ENCODE assay signal across 7 cellular contexts in the genomic region with DNA sequence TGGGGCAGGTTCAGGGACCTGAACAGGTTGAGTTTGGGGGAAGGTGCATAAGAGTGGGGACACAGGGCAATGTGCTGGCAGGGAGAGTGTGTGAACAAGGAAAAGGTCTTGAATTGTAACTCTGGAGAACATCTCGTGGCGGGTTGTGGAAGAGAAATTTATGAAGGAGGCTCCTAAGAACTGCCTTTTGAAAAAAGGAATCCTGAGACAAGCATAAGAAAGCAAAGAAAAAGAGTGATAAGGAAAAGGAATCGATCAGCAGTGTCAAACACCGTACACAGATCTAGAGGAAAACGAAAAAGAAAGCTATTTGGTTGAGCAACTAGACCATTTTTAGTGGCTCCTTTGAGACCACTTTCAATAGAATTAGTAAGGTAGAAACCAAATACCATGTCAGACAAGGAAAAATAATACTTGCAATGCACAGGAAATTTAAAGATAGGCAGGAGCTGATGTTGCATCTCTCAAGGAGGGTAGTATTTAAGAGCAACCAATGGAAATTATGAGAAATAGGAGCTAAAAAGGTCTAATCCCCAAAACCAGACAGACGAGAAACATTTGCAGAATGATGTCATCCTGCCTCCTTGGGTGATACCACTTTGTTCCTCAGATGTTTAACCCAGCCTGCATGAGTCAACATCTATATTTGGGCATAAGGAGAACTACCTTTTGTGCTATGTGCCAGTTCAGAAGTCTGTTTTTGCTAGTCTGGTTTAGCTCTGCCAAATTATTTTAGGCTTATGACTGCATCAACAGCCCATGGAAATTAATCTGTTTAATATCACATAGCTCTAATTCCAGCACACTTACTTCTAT.
DNase-seq lines count a peak whose midpoint lies in the region; ATAC-seq and TF ChIP-seq lines count a peak whose summit lies in the region.

No MANE protein-coding gene starts in this region.

- H3K27me3 Mint-ChIP-seq in T-helper 2 cell treated with Interferon-gamma antibody and Interleukin-4, amounts not matched to agents 5 μg/mL and 100 μg/mL, for 36 hours (ENCODE audit: low read depth), result no peaks in the 10 kb centered on the region
- no peaks in the 10 kb centered on the region for H3K27me3 Mint-ChIP-seq in nephron progenitor cell (ENCODE audit: low read depth, poor library complexity)

- no peaks in the 10 kb centered on the region for H4K20me1 ChIP-seq in fibroblast of lung (ENCODE audit: control insufficient read depth, extremely low read depth, insufficient read depth, low read length)

- peak overlapping the region; percentile 74 for H3K27ac Mint-ChIP-seq in T-helper 2 cell treated with Interferon-gamma antibody and Interleukin-4, amounts not matched to agents 5 μg/mL and 100 μg/mL, for 36 hours
- no peak overlapping the region for H3K27ac Mint-ChIP-seq in nephron progenitor cell

- H3K4me3 Mint-ChIP-seq in T-helper 2 cell treated with Interferon-gamma antibody and Interleukin-4, amounts not matched to agents 5 μg/mL and 100 μg/mL, for 36 hours, result peak overlapping the region; percentile 45
- no peak overlapping the region for H3K4me3 Mint-ChIP-seq in nephron progenitor cell

- no peak overlapping the region for H3K9ac ChIP-seq in fibroblast of lung (ENCODE audit: insufficient read depth, low read length)

- H3K4me1 ChIP-seq in fibroblast of lung (ENCODE audit: control insufficient read depth, extremely low read depth, insufficient read depth, low read length), result peaks cover 13% of the 10 kb centered on the region

- no peaks in the 10 kb centered on the region for H3K27me3 ChIP-seq in fibroblast of lung (ENCODE audit: control insufficient read depth, insufficient read depth, low read length)

- TF ChIP-seq CTCF in GM12875 (IDR thresholded peaks at IDR 0.05; ENCODE audit: borderline replicate concordance, insufficient read depth, low read depth, low read length) (no peak), fibroblast of lung (conservative IDR thresholded peaks at IDR 0.05 in 1 of 2, IDR thresholded peaks at IDR 0.05 in 1 of 2; ENCODE audit: low read depth in 1 of 2, low read length in 2 of 2) (no peak), nephron progenitor cell (IDR thresholded peaks at IDR 0.05) (no peak)

- no peaks in the 10 kb centered on the region for H3K79me2 ChIP-seq in fibroblast of lung (ENCODE audit: control insufficient read depth, insufficient read depth, low read length)

- no peaks in the 10 kb centered on the region for H3K36me3 Mint-ChIP-seq in T-helper 2 cell treated with Interferon-gamma antibody and Interleukin-4, amounts not matched to agents 5 μg/mL and 100 μg/mL, for 36 hours (ENCODE audit: low read depth)
- H3K36me3 Mint-ChIP-seq in nephron progenitor cell (ENCODE audit: low read depth), result no peaks in the 10 kb centered on the region

- no peaks in the 10 kb centered on the region for H3K36me3 ChIP-seq in fibroblast of lung (ENCODE audit: control insufficient read depth, insufficient read depth, low read length)

- no peaks in the 10 kb centered on the region for H3K9me3 Mint-ChIP-seq in T-helper 2 cell treated with Interferon-gamma antibody and Interleukin-4, amounts not matched to agents 5 μg/mL and 100 μg/mL, for 36 hours
- no peaks in the 10 kb centered on the region for H3K9me3 Mint-ChIP-seq in nephron progenitor cell

- H3K4me1 Mint-ChIP-seq in T-helper 2 cell treated with Interferon-gamma antibody and Interleukin-4, amounts not matched to agents 5 μg/mL and 100 μg/mL, for 36 hours (ENCODE audit: low read depth), result peaks cover 28% of the 10 kb centered on the region
- H3K4me1 Mint-ChIP-seq in nephron progenitor cell, result no peaks in the 10 kb centered on the region

- H2AFZ ChIP-seq in fibroblast of lung (ENCODE audit: low read length), result no peak overlapping the region

- ATAC-seq in GM21447 (IDR thresholded peaks at IDR 0.05; ENCODE audit: unreplicated experiment), result peak; percentile 94
- peak; percentile 70 for ATAC-seq in HG03575 (IDR thresholded peaks at IDR 0.05; ENCODE audit: extremely low read depth, insufficient number of reproducible peaks, low FRiP score, unreplicated experiment)

- H3K27ac ChIP-seq in fibroblast of lung (ENCODE audit: insufficient read depth, low read length), result no peak overlapping the region

- H3K9me3 ChIP-seq in fibroblast of lung (ENCODE audit: control insufficient read depth, insufficient read depth, low read depth, low read length), result no peaks in the 10 kb centered on the region

- H3K4me2 ChIP-seq in fibroblast of lung (ENCODE audit: extremely low read depth, insufficient read depth, low read length), result peak overlapping the region; percentile 17

- peak overlapping the region; percentile 40 for H3K4me3 ChIP-seq in GM12875 (ENCODE audit: low read depth, low read length)
- H3K4me3 ChIP-seq in fibroblast of lung (replicated peaks in 1 of 4; ENCODE audit: control extremely low read depth in 1 of 4, insufficient read depth in 1 of 4, low read depth in 3 of 4, low read length in 4 of 4), result no peak overlapping the region

- DNase-seq in T-helper 2 cell treated with Interferon-gamma antibody and Interleukin-4, amounts not matched to agents 5 μg/mL and 100 μg/mL, for 36 hours (ENCODE audit: low spot score), result peak; percentile 69
- DNase-seq in fibroblast of lung (ENCODE audit: low read depth in 2 of 2), result peak; percentile 92 to 100
- peak; percentile 97 for DNase-seq in renal cortical epithelial cell (ENCODE audit: low read depth)
- DNase-seq in nephron progenitor cell, result no peak
